Comparison of ENCODE assay signal across 12 cellular contexts in genomic region chr2:102065675-102066252, GRCh38.
DNase-seq lines count a peak whose midpoint lies in the region; ATAC-seq and TF ChIP-seq lines count a peak whose summit lies in the region.
"Had no signal": no experiment of that assay in that cellular context is flagged by ENCODE, and none has a peak within 500 bp of the region (broad histone marks: within the 10 kb centered on the region; RNA-seq: fewer than 3 reads in every experiment).

No MANE protein-coding gene starts in this region.

- H3K4me3 ChIP-seq in epithelial cell of esophagus (ENCODE audit: low read length) (no peak overlapping the region), neutrophil (ENCODE audit: low read depth in 1 of 2, low read length in 1 of 2) (no peak overlapping the region), HAP-1 (no peak overlapping the region)

- no peak for TF ChIP-seq CTCF in epithelial cell of esophagus (IDR thresholded peaks at IDR 0.05; ENCODE audit: insufficient read depth, low read depth, low read length, missing control alignments)
- TF ChIP-seq CTCF in neutrophil (IDR thresholded peaks at IDR 0.05) = no peak
- TF ChIP-seq CTCF in mesothelial cell of epicardium (IDR thresholded peaks at IDR 0.05; ENCODE audit: unreplicated experiment) = no peak

- peak overlapping the region; percentile 9 for H3K27ac ChIP-seq in neutrophil
- H3K27ac ChIP-seq: VCaP had no signal

- no peak for TF ChIP-seq POLR2A in GM18505 (IDR thresholded peaks at IDR 0.05; ENCODE audit: borderline replicate concordance, extremely low read depth, insufficient read depth, insufficient read length)

- H3K27ac Mint-ChIP-seq in mesothelial cell of epicardium = no peak overlapping the region

- DNase-seq in COLO668 (lab: John Stamatoyannopoulos, UW; ENCODE audit: unreplicated experiment) (peak; percentile 12), NOMO-1 (lab: John Stamatoyannopoulos, UW; ENCODE audit: unreplicated experiment in 2 of 2) (peak; percentile 48 to 76), epithelial cell of esophagus (ENCODE audit: low read depth) (peak; percentile 93), putamen (ENCODE audit: low spot score) (no peak), mesothelial cell of epicardium (ENCODE audit: low spot score in 2 of 2, unreplicated experiment in 2 of 2) (no peak), HAP-1 (ENCODE audit: low spot score in 2 of 2) (no peak)
- DNase-seq: midbrain; stimulated activated naive CD4-positive, alpha-beta T cell had no signal

- peaks cover 9% of the 10 kb centered on the region for H3K36me3 ChIP-seq in neutrophil
- H3K36me3 ChIP-seq in HAP-1 (replicated peaks) = no peaks in the 10 kb centered on the region

- peaks cover 4% of the 10 kb centered on the region for H3K9me3 Mint-ChIP-seq in mesothelial cell of epicardium
- H3K9me3 Mint-ChIP-seq: central memory CD8-positive, alpha-beta T cell had no signal

- H3K27me3 ChIP-seq in neutrophil (no peaks in the 10 kb centered on the region), HAP-1 (ENCODE audit: low read depth) (no peaks in the 10 kb centered on the region)

- H3K4me1 Mint-ChIP-seq in mesothelial cell of epicardium = peaks cover 47% of the 10 kb centered on the region
- H3K4me1 Mint-ChIP-seq: central memory CD8-positive, alpha-beta T cell had no signal

- no peaks in the 10 kb centered on the region for H3K36me3 Mint-ChIP-seq in mesothelial cell of epicardium

- peaks cover 24 to 31% of the 10 kb centered on the region in 2 experiments for H3K4me1 ChIP-seq in neutrophil (ENCODE audit: control insufficient read depth in 1 of 2, insufficient read depth in 1 of 2, low read depth in 1 of 2, low read length in 1 of 2)
- no peaks in the 10 kb centered on the region for H3K4me1 ChIP-seq in HAP-1

- H3K9me3 ChIP-seq in neutrophil (no peaks in the 10 kb centered on the region), HAP-1 (no peaks in the 10 kb centered on the region)

- H3K4me3 Mint-ChIP-seq in mesothelial cell of epicardium = no peak overlapping the region
- H3K4me3 Mint-ChIP-seq: central memory CD8-positive, alpha-beta T cell had no signal

- ATAC-seq in GM18505 (IDR thresholded peaks at IDR 0.05; ENCODE audit: unreplicated experiment) = no peak

- H3K27me3 Mint-ChIP-seq in mesothelial cell of epicardium (ENCODE audit: low read depth) = no peaks in the 10 kb centered on the region

- in situ Hi-C loops in HAP-1 (cut with MboI; ENCODE audit: low sequenced_read_pairs) = no loop called here

Comparison
In these comparisons a context has a peak if more than half of its experiments do, and no peak if none do; other contexts are left out.
1. DNase-seq: peak in COLO668 (single experiment), NOMO-1 (2 of 2) and epithelial cell of esophagus (single experiment); none in putamen (single experiment), mesothelial cell of epicardium (0 of 2) and HAP-1 (0 of 2).